In genomic region chr6:28213213-28213523, GRCh38 we compare ENCODE assay signal across 9 cellular contexts. TPM values are rescaled to one million over a fixed set of nuclear protein-coding genes. Genes with fewer than 3 reads are reported as not detected.
DNase-seq lines count a peak whose midpoint lies in the region; ATAC-seq and TF ChIP-seq lines count a peak whose summit lies in the region.
"Had no signal": no experiment of that assay in that cellular context is flagged by ENCODE, and none has a peak within 500 bp of the region (broad histone marks: within the 10 kb centered on the region; RNA-seq: fewer than 3 reads in every experiment).

No MANE protein-coding gene starts in this region.

- H3K27ac ChIP-seq in SK-N-SH (ENCODE audit: low read depth in 2 of 2, low read length in 1 of 2), result no peak overlapping the region
- no peak overlapping the region for H3K27ac ChIP-seq in OCI-LY3 (ENCODE audit: low read length)
- H3K27ac ChIP-seq in ectodermal cell (ENCODE audit: insufficient read depth, low read depth, low read length, poor library complexity, severe bottlenecking), result no peak overlapping the region
- no peak overlapping the region for H3K27ac ChIP-seq in spleen

- H3K79me2 ChIP-seq in SK-N-SH (ENCODE audit: insufficient read depth) (no peaks in the 10 kb centered on the region), OCI-LY3 (ENCODE audit: low read length) (no peaks in the 10 kb centered on the region; the same call in 1 of the 2 replicates)

- H3K4me3 ChIP-seq in SK-N-SH (ENCODE audit: low read depth in 2 of 2, low read length in 1 of 2) (peak overlapping the region; percentile 62 to 63), OCI-LY3 (ENCODE audit: low read length) (peak overlapping the region; percentile 85), ectodermal cell (ENCODE audit: insufficient read depth, low read depth, low read length) (peak overlapping the region; percentile 42), retinal pigment epithelial cell (ENCODE audit: low read length) (peak overlapping the region; percentile 67), spleen (no peak overlapping the region)

- CTCF ChIA-PET in SK-N-SH (lab: Yijun Ruan, JAX), result no interaction called here

- H3K4me2 ChIP-seq in SK-N-SH, result peak overlapping the region; percentile 65
- H3K4me2 ChIP-seq in OCI-LY3 (ENCODE audit: low read length), result peak overlapping the region; percentile 60

- H3K36me3 ChIP-seq in SK-N-SH (replicated peaks in 1 of 2; ENCODE audit: control insufficient read depth in 1 of 2, insufficient read depth in 2 of 2, low read length in 1 of 2), result no peaks in the 10 kb centered on the region
- H3K36me3 ChIP-seq in OCI-LY3 (replicated peaks; ENCODE audit: low read depth, low read length), result no peaks in the 10 kb centered on the region
- H3K36me3 ChIP-seq in ectodermal cell (ENCODE audit: control insufficient read depth, insufficient read depth, low read length), result no peaks in the 10 kb centered on the region
- H3K36me3 ChIP-seq in spleen, result no peaks in the 10 kb centered on the region

- H3K4me1 ChIP-seq in SK-N-SH (ENCODE audit: control insufficient read depth in 1 of 2, insufficient read depth in 2 of 2, low read depth in 1 of 2, low read length in 1 of 2) (peaks cover 0 to 10% of the 10 kb centered on the region in 2 experiments; a peak in 3 of 4 replicates), OCI-LY3 (ENCODE audit: low read length) (peaks cover 17% of the 10 kb centered on the region), ectodermal cell (ENCODE audit: control insufficient read depth, insufficient read depth, low read length) (no peaks in the 10 kb centered on the region), spleen (peaks cover 2 to 23% (median 21%) of the 10 kb centered on the region in 6 donors)

- no peak for TF ChIP-seq CTCF in SK-N-SH (IDR thresholded peaks at IDR 0.05)
- TF ChIP-seq CTCF in OCI-LY3 (IDR thresholded peaks at IDR 0.05; ENCODE audit: low read depth, low read length), result no peak
- TF ChIP-seq CTCF in retinal pigment epithelial cell (conservative IDR thresholded peaks at IDR 0.05; ENCODE audit: low read depth, low read length), result no peak
- no peak for TF ChIP-seq CTCF in spleen (IDR thresholded peaks at IDR 0.05 in 8 of 11, conservative IDR thresholded peaks at IDR 0.05 in 3 of 11)

- ATAC-seq in SK-N-SH treated with all-trans-retinoic acid at 6 μM for 48 hours (no peak), HG02763 (IDR thresholded peaks at IDR 0.05; ENCODE audit: unreplicated experiment) (no peak)
- ATAC-seq: naive thymus-derived CD8-positive, alpha-beta T cell had no signal

- TF ChIP-seq POLR2A in spleen (IDR thresholded peaks at IDR 0.05), result no peak

- 0 out of 2 replicates have a peak overlapping the region, but pooled peaks have one; percentile 17 for H2AFZ ChIP-seq in SK-N-SH (ENCODE audit: low read depth)
- H2AFZ ChIP-seq in OCI-LY3 (ENCODE audit: low read depth, low read length), result no peak overlapping the region

- intact Hi-C loops in spleen (cut with DNase I; ENCODE audit: low total_unique reads), result no loop called here

- H3K9me2 ChIP-seq in SK-N-SH, result no peaks in the 10 kb centered on the region

- TF ChIP-seq RAD21 in SK-N-SH (IDR thresholded peaks at IDR 0.05; ENCODE audit: low read length), result no peak

- 42% methylated on average over 2 of the region's 2 CpGs for WGBS in SK-N-SH (ENCODE audit: low lambda C conversion rate)
- 20% methylated on average over 1 of the region's 2 CpGs; no CpG with 5 or more reads in 1 of the 2 experiments for WGBS in ectodermal cell, 2 experiments
- 23 to 36% (median 25%) methylated on average over 2 of the region's 2 CpGs for WGBS in spleen, 5 donors

- no peak for TF ChIP-seq EP300 in SK-N-SH (IDR thresholded peaks at IDR 0.05; ENCODE audit: borderline replicate concordance in 1 of 2, low read depth in 1 of 2, low read length in 1 of 2)

- H4K20me1 ChIP-seq in SK-N-SH (ENCODE audit: insufficient read depth) (no peaks in the 10 kb centered on the region), OCI-LY3 (ENCODE audit: insufficient read depth, low read length) (no peaks in the 10 kb centered on the region)

- POLR2A ChIA-PET in SK-N-SH (lab: Yijun Ruan, JAX), result no interaction called here

- H3K9ac ChIP-seq in SK-N-SH (no peak overlapping the region), OCI-LY3 (ENCODE audit: low read length) (peak overlapping the region; percentile 66; the same call in 1 of the 2 replicates)

- H3F3A ChIP-seq in SK-N-SH (replicated peaks; ENCODE audit: insufficient read depth), result peaks cover 6% of the 10 kb centered on the region

- DNase-seq in SK-N-SH (no peak), retinal pigment epithelial cell (ENCODE audit: low read depth) (no peak), spleen (no peak), NOMO-1 treated with dmso at 0.1 percent for 144 hours (lab: John Stamatoyannopoulos, UW; ENCODE audit: unreplicated experiment) (no peak)
- DNase-seq: naive thymus-derived CD8-positive, alpha-beta T cell had no signal

- H3K9me3 ChIP-seq in SK-N-SH (no peaks in the 10 kb centered on the region), OCI-LY3 (ENCODE audit: insufficient read depth, low read length) (no peaks in the 10 kb centered on the region), ectodermal cell (ENCODE audit: control insufficient read depth, low read length) (no peaks in the 10 kb centered on the region), spleen (peaks cover 0 to 2% (median 0%) of the 10 kb centered on the region in 8 donors)

- H3K27me3 ChIP-seq in SK-N-SH (ENCODE audit: insufficient read depth) (peaks cover 32% of the 10 kb centered on the region; the same call in 1 of the 2 replicates), OCI-LY3 (ENCODE audit: low read depth, low read length) (no peaks in the 10 kb centered on the region), ectodermal cell (ENCODE audit: control insufficient read depth, insufficient read depth, low read length, poor library complexity, severe bottlenecking) (peaks cover 88% of the 10 kb centered on the region), spleen (replicated peaks in 1 of 7) (peaks cover 7 to 84% (median 70%) of the 10 kb centered on the region in 7 donors)

TF ChIP-seq in SK-N-SH, 30 proteins besides CTCF, POLR2A, EP300 and RAD21:
- TF ChIP-seq, protein P1, sequence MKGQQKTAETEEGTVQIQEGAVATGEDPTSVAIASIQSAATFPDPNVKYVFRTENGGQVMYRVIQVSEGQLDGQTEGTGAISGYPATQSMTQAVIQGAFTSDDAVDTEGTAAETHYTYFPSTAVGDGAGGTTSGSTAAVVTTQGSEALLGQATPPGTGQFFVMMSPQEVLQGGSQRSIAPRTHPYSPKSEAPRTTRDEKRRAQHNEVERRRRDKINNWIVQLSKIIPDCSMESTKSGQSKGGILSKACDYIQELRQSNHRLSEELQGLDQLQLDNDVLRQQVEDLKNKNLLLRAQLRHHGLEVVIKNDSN (IDR thresholded peaks at IDR 0.05; ENCODE audit: borderline replicate concordance, low read depth), result peak; percentile 3; the same call in 1 of the 2 replicates
- no peak for TF ChIP-seq RFX5 (IDR thresholded peaks at IDR 0.05; ENCODE audit: low read length)

TF ChIP-seq in SK-N-SH treated with all-trans-retinoic acid at 6 μM for 48 hours, 23 proteins besides CTCF, POLR2A, EP300 and RAD21 (continues in another document):
- no peak for TF ChIP-seq ZC3H10 (CRISPR knock-in tag; IDR thresholded peaks at IDR 0.05)
- no peak for TF ChIP-seq OSR1 (CRISPR knock-in tag; IDR thresholded peaks at IDR 0.05)

RNA-seq across cellular contexts. Expression of gene ZSCAN9, which starts 11.9 kb away (rescaled TPM):
- polyA plus RNA-seq in SK-N-SH (2012; rRNA removed) (13.7 and 23.2 TPM in 2 replicates), spleen (10 to 100 TPM in 2 of 3 donors, 1 to 10 TPM in 1; 6.9 to 13.8 (median 10.2) TPM)
- 13.4 and 14.3 TPM in 2 replicates for polyA plus RNA-seq in SK-N-SH (2012; cell fraction: cytosol; rRNA removed)
- polyA plus RNA-seq in SK-N-SH (2012; cell fraction: nucleus; rRNA removed), result 29.1 and 43.7 TPM in 2 replicates
- 34.0 TPM for polyA plus RNA-seq in ectodermal cell (2013, experiment 1 of 4)
- polyA plus RNA-seq in ectodermal cell (2013, experiment 2 of 4), result 30.0 TPM
- polyA plus RNA-seq in ectodermal cell (2013, experiment 3 of 4), result 28.3 TPM
- 31.6 TPM for polyA plus RNA-seq in ectodermal cell (2013, experiment 4 of 4)
- 10 to 100 TPM; 11.2 to 25.7 (median 15.4) TPM for total RNA-seq in spleen

RNA-seq across cellular contexts. Expression of gene ZKSCAN4, which starts 38.9 kb away (rescaled TPM):
- polyA plus RNA-seq in SK-N-SH (2012; rRNA removed) (2.9 and 3.5 TPM in 2 replicates), spleen (1 to 10 TPM; 5.2 to 8.0 (median 6.8) TPM)
- polyA plus RNA-seq in SK-N-SH (2012; cell fraction: cytosol; rRNA removed), result 2.5 and 3.3 TPM in 2 replicates
- polyA plus RNA-seq in SK-N-SH (2012; cell fraction: nucleus; rRNA removed), result 3.9 and 5.5 TPM in 2 replicates
- 9.4 TPM for polyA plus RNA-seq in ectodermal cell (2013, experiment 1 of 4)
- 9.0 TPM for polyA plus RNA-seq in ectodermal cell (2013, experiment 2 of 4)
- polyA plus RNA-seq in ectodermal cell (2013, experiment 3 of 4), result 7.6 TPM
- 9.2 TPM for polyA plus RNA-seq in ectodermal cell (2013, experiment 4 of 4)
- total RNA-seq in spleen, result 10 to 100 TPM in 6 of 7 donors, 1 to 10 TPM in 1; 8.5 to 13.7 (median 12.5) TPM

RNA-seq across cellular contexts. Expression of gene NKAPL, which starts 45.9 kb away (rescaled TPM):
- polyA plus RNA-seq in SK-N-SH (2012; rRNA removed), result not detected in 2 replicates
- not detected in 2 replicates for polyA plus RNA-seq in SK-N-SH (2012; cell fraction: cytosol; rRNA removed)
- polyA plus RNA-seq in SK-N-SH (2012; cell fraction: nucleus; rRNA removed), result not detected in 2 replicates
- polyA plus RNA-seq in ectodermal cell (2013, experiment 1 of 4), result not detected
- polyA plus RNA-seq in ectodermal cell (2013, experiment 2 of 4), result not detected
- not detected for polyA plus RNA-seq in ectodermal cell (2013, experiment 3 of 4)
- not detected for polyA plus RNA-seq in ectodermal cell (2013, experiment 4 of 4)
- total RNA-seq in spleen, result 1 to 10 TPM in 4 of 7 donors, under 1 TPM in 3; 0.64 to 3.1 (median 1.4) TPM
- polyA plus RNA-seq in spleen, result 1 to 10 TPM; 1.2 to 1.7 (median 1.4) TPM

RNA-seq across cellular contexts. Expression of gene ZSCAN26, which starts 53.8 kb away (rescaled TPM):
- polyA plus RNA-seq in SK-N-SH (2012; rRNA removed), result 11.0 and 14.0 TPM in 2 replicates
- polyA plus RNA-seq in SK-N-SH (2012; cell fraction: cytosol; rRNA removed), result 9.2 and 9.6 TPM in 2 replicates
- 39.3 and 45.6 TPM in 2 replicates for polyA plus RNA-seq in SK-N-SH (2012; cell fraction: nucleus; rRNA removed)
- polyA plus RNA-seq in ectodermal cell (2013, experiment 1 of 4), result 23.3 TPM
- polyA plus RNA-seq in ectodermal cell (2013, experiment 2 of 4), result 26.1 TPM
- polyA plus RNA-seq in ectodermal cell (2013, experiment 3 of 4), result 19.6 TPM
- polyA plus RNA-seq in ectodermal cell (2013, experiment 4 of 4), result 25.7 TPM
- total RNA-seq in spleen, result 10 to 100 TPM; 14.4 to 46.3 (median 26.6) TPM
- 10 to 100 TPM in 2 of 3 donors, 1 to 10 TPM in 1; 9.5 to 12.8 (median 12.4) TPM for polyA plus RNA-seq in spleen

Comparison
In these comparisons a context has a peak if more than half of its experiments do, and no peak if none do; other contexts are left out.
1. H3K4me3 ChIP-seq: peak in SK-N-SH (2 of 2), OCI-LY3 (single experiment), ectodermal cell (single experiment) and retinal pigment epithelial cell (single experiment); none in spleen (0 of 8).